16 cellular contexts compared by ENCODE assay signal in genomic region chr11:93744669-93745004, GRCh38. TPM values are rescaled to one million over a fixed set of nuclear protein-coding genes. Genes with fewer than 3 reads are reported as not detected.
DNase-seq lines count a peak whose midpoint lies in the region; TF ChIP-seq lines count a peak whose summit lies in the region.
"Had no signal": no experiment of that assay in that cellular context is flagged by ENCODE, and none has a peak within 500 bp of the region (broad histone marks: within the 10 kb centered on the region; RNA-seq: fewer than 3 reads in every experiment).

No MANE protein-coding gene starts in this region.

- H3K27ac Mint-ChIP-seq in T-helper 2 cell treated with Interferon-gamma antibody and Interleukin-4, amounts not matched to agents 5 μg/mL and 100 μg/mL, for 36 hours: no peak overlapping the region
- H3K27ac Mint-ChIP-seq in chondrocyte (ENCODE audit: unreplicated experiment): peak overlapping the region; percentile 0
- H3K27ac Mint-ChIP-seq: activated CD4-positive, alpha-beta memory T cell treated with anti-CD3 and anti-CD28 coated beads, Interleukin-2, amount 10 ng/mL, durations not matched to agents 7 days and 5 days; activated T-helper 1 cell treated with anti-CD3 and anti-CD28 coated beads, Interleukin-12 subunit alpha, Interleukin-12 subunit beta, Interleukin-2, Interleukin-4 antibody, amounts not matched to agents 30 ng/mL and 10 ng/mL and 1 ng/mL, durations not matched to agents 14 hours and 24 hours and 36 hours had no signal

- peak overlapping the region; percentile 36 for H3K9ac ChIP-seq in mesendoderm (ENCODE audit: low read length)
- H3K9ac ChIP-seq: KMS-11 had no signal

- no peak for DNase-seq in T-helper 2 cell treated with Interferon-gamma antibody and Interleukin-4, amounts not matched to agents 5 μg/mL and 100 μg/mL, for 36 hours (ENCODE audit: low spot score)
- no peak for DNase-seq in T-helper 2 cell
- no peak for DNase-seq in chondrocyte (ENCODE audit: low spot score)
- no peak for DNase-seq in mesendoderm
- no peak for DNase-seq in tibial artery
- DNase-seq in MG63: no peak
- no peak for DNase-seq in BE2C
- DNase-seq in SHP77 (lab: John Stamatoyannopoulos, UW): no peak
- DNase-seq: activated CD4-positive, alpha-beta memory T cell treated with anti-CD3 and anti-CD28 coated beads, Interleukin-2, amount 10 ng/mL, durations not matched to agents 7 days and 5 days; CD4-positive, CD25-positive, alpha-beta regulatory T cell; left lung; NCI-H1417; NCI-H2227 treated with DMSO at 0.1 percent for 48 hours had no signal

- no peak overlapping the region for H4K5ac ChIP-seq in mesendoderm (ENCODE audit: low read length)

- WGBS in mesendoderm (ENCODE audit: extremely low coverage, insufficient coverage, low lambda C conversion rate): no CpG with 5 or more reads among the region's 7 CpGs

- H3K4me1 Mint-ChIP-seq in T-helper 2 cell treated with Interferon-gamma antibody and Interleukin-4, amounts not matched to agents 5 μg/mL and 100 μg/mL, for 36 hours (ENCODE audit: low read depth): peaks cover 6% of the 10 kb centered on the region
- peaks cover 25% of the 10 kb centered on the region for H3K4me1 Mint-ChIP-seq in chondrocyte (ENCODE audit: low read depth)

- H3K4ac ChIP-seq in mesendoderm (ENCODE audit: low read depth, low read length): no peak overlapping the region

- no peak overlapping the region for H2BK5ac ChIP-seq in mesendoderm (ENCODE audit: low read length)

- H3K9me3 Mint-ChIP-seq in T-helper 2 cell treated with Interferon-gamma antibody and Interleukin-4, amounts not matched to agents 5 μg/mL and 100 μg/mL, for 36 hours: no peaks in the 10 kb centered on the region
- H3K9me3 Mint-ChIP-seq in chondrocyte (ENCODE audit: low read depth): no peaks in the 10 kb centered on the region
- H3K9me3 Mint-ChIP-seq: activated CD4-positive, alpha-beta memory T cell treated with anti-CD3 and anti-CD28 coated beads, Interleukin-2, amount 10 ng/mL, durations not matched to agents 7 days and 5 days; activated T-helper 1 cell treated with anti-CD3 and anti-CD28 coated beads, Interleukin-12 subunit alpha, Interleukin-12 subunit beta, Interleukin-2, Interleukin-4 antibody, amounts not matched to agents 30 ng/mL and 10 ng/mL and 1 ng/mL, durations not matched to agents 14 hours and 24 hours and 36 hours; CD4-positive, CD25-positive, alpha-beta regulatory T cell; natural killer cell treated with Interleukin-12 subunit alpha and Interleukin-12 subunit beta and Interleukin-15 and Interleukin-18, amount 100 ng/mL, for 72 hours had no signal

- H3K4me3 Mint-ChIP-seq in T-helper 2 cell treated with Interferon-gamma antibody and Interleukin-4, amounts not matched to agents 5 μg/mL and 100 μg/mL, for 36 hours: peak overlapping the region; percentile 8
- H3K4me3 Mint-ChIP-seq in chondrocyte (ENCODE audit: unreplicated experiment): no peak overlapping the region
- H3K4me3 Mint-ChIP-seq: activated CD4-positive, alpha-beta memory T cell treated with anti-CD3 and anti-CD28 coated beads, Interleukin-2, amount 10 ng/mL, durations not matched to agents 7 days and 5 days had no signal

- H2BK120ac ChIP-seq in mesendoderm (ENCODE audit: low read depth, low read length): no peak overlapping the region

- H3K36me3 ChIP-seq in mesendoderm (ENCODE audit: control insufficient read depth, insufficient read depth, low read length) (no peaks in the 10 kb centered on the region), tibial artery (peaks cover 0 to 8% (median 8%) of the 10 kb centered on the region in 3 donors), MG63 (peaks cover 16% of the 10 kb centered on the region), BE2C (peaks cover 14% of the 10 kb centered on the region)

- H3K27ac ChIP-seq in mesendoderm (ENCODE audit: low read depth, low read length) (peak overlapping the region; percentile 21), tibial artery (peak overlapping the region; percentile 51 to 64)
- H3K27ac ChIP-seq: KMS-11, left lung had no signal

- intact Hi-C loops in tibial artery (cut with DNase I; ENCODE audit: low total_unique reads): no loop called here

- no peaks in the 10 kb centered on the region for H3K27me3 ChIP-seq in mesendoderm (ENCODE audit: insufficient read depth, low read length, poor library complexity)
- H3K27me3 ChIP-seq in tibial artery: no peaks in the 10 kb centered on the region
- H3K27me3 ChIP-seq in MG63: no peaks in the 10 kb centered on the region
- H3K27me3 ChIP-seq in BE2C: no peaks in the 10 kb centered on the region
- H3K27me3 ChIP-seq: left lung had no signal

- H3K4me2 ChIP-seq in mesendoderm (ENCODE audit: low read length): no peak overlapping the region
- H3K4me2 ChIP-seq: KMS-11 had no signal

- H2AK5ac ChIP-seq in mesendoderm (ENCODE audit: low read length): no peak overlapping the region

- H3K79me1 ChIP-seq in mesendoderm (ENCODE audit: low read length): peaks cover 8% of the 10 kb centered on the region

- no peak for TF ChIP-seq CTCF in chondrocyte (IDR thresholded peaks at IDR 0.05)
- TF ChIP-seq CTCF in tibial artery (IDR thresholded peaks at IDR 0.05): no peak
- TF ChIP-seq CTCF in BE2C (IDR thresholded peaks at IDR 0.05; ENCODE audit: low read depth, low read length): no peak

- no peaks in the 10 kb centered on the region for H3K4me1 ChIP-seq in mesendoderm (ENCODE audit: control insufficient read depth, low read depth, low read length)
- H3K4me1 ChIP-seq in tibial artery: peaks cover 0 to 39% (median 18%) of the 10 kb centered on the region in 4 donors
- H3K4me1 ChIP-seq in BE2C: no peaks in the 10 kb centered on the region

- no peak overlapping the region for H4K8ac ChIP-seq in mesendoderm (ENCODE audit: low read depth, low read length)

- H3K23ac ChIP-seq in mesendoderm (ENCODE audit: low read length): no peak overlapping the region

- no peaks in the 10 kb centered on the region for H3K9me3 ChIP-seq in tibial artery
- H3K9me3 ChIP-seq in MG63: no peaks in the 10 kb centered on the region; the same call in 1 of the 2 replicates
- H3K9me3 ChIP-seq in BE2C: no peaks in the 10 kb centered on the region
- H3K9me3 ChIP-seq: left lung had no signal

- H3K56ac ChIP-seq in mesendoderm (ENCODE audit: low read length): peak overlapping the region; percentile 42

- no peak overlapping the region for H2BK15ac ChIP-seq in mesendoderm (replicated peaks; ENCODE audit: low read depth)

- H3K4me3 ChIP-seq in mesendoderm (ENCODE audit: low read length): no peak overlapping the region
- no peak overlapping the region for H3K4me3 ChIP-seq in tibial artery
- H3K4me3 ChIP-seq in MG63: no peak overlapping the region
- no peak overlapping the region for H3K4me3 ChIP-seq in BE2C (ENCODE audit: low read depth, low read length)
- H3K4me3 ChIP-seq: left lung had no signal

- peaks cover 30% of the 10 kb centered on the region for H3K36me3 Mint-ChIP-seq in T-helper 2 cell treated with Interferon-gamma antibody and Interleukin-4, amounts not matched to agents 5 μg/mL and 100 μg/mL, for 36 hours (ENCODE audit: low read depth)
- H3K36me3 Mint-ChIP-seq in chondrocyte (ENCODE audit: low read depth): peaks cover 8% of the 10 kb centered on the region

- peaks cover 23% of the 10 kb centered on the region for H3K79me2 ChIP-seq in mesendoderm (ENCODE audit: control insufficient read depth, insufficient read depth, low read length)

- H3K18ac ChIP-seq in mesendoderm (ENCODE audit: low read length): no peak overlapping the region

- H3K27me3 Mint-ChIP-seq in T-helper 2 cell treated with Interferon-gamma antibody and Interleukin-4, amounts not matched to agents 5 μg/mL and 100 μg/mL, for 36 hours (ENCODE audit: low read depth): no peaks in the 10 kb centered on the region
- no peaks in the 10 kb centered on the region for H3K27me3 Mint-ChIP-seq in chondrocyte (ENCODE audit: low read depth)
- H3K27me3 Mint-ChIP-seq: activated CD4-positive, alpha-beta memory T cell treated with anti-CD3 and anti-CD28 coated beads, Interleukin-2, amount 10 ng/mL, durations not matched to agents 7 days and 5 days; CD4-positive, CD25-positive, alpha-beta regulatory T cell; natural killer cell treated with Interleukin-12 subunit alpha and Interleukin-12 subunit beta and Interleukin-15 and Interleukin-18, amount 100 ng/mL, for 72 hours had no signal

RNA-seq across cellular contexts. Expression of gene C11orf54, which starts 3.2 kb away (rescaled TPM):
- total RNA-seq in chondrocyte: 11.6 to 20.5 TPM (median 13.3 TPM) in 3 replicates
- polyA plus RNA-seq in mesendoderm (2013, experiment 1 of 2): 7.6 TPM
- 8.1 TPM for polyA plus RNA-seq in mesendoderm (2013, experiment 2 of 2)
- total RNA-seq in MG63 (2014; rRNA removed; shearing (Covaris generic); ENCODE audit: low replicate concordance): 19.3 and 31.7 TPM in 2 replicates
- polyA plus RNA-seq in BE2C (2012; ENCODE audit: insufficient read depth, insufficient read length, low read depth): 27.2 TPM

RNA-seq across cellular contexts. Expression of gene TAF1D, which starts 3.3 kb away (rescaled TPM):
- 83.8 to 85.7 TPM (median 84.5 TPM) in 3 replicates for total RNA-seq in chondrocyte
- 238 TPM for polyA plus RNA-seq in mesendoderm (2013, experiment 1 of 2)
- 235 TPM for polyA plus RNA-seq in mesendoderm (2013, experiment 2 of 2)
- total RNA-seq in MG63 (2014; rRNA removed; shearing (Covaris generic); ENCODE audit: low replicate concordance): 92.0 and 171 TPM in 2 replicates
- 83.7 TPM for polyA plus RNA-seq in BE2C (2012; ENCODE audit: insufficient read depth, insufficient read length, low read depth)

RNA-seq across cellular contexts. Expression of gene MED17, which starts 39.4 kb away (rescaled TPM):
- 23.2 to 28.1 TPM (median 27.7 TPM) in 3 replicates for total RNA-seq in chondrocyte
- 22.5 TPM for polyA plus RNA-seq in mesendoderm (2013, experiment 1 of 2)
- 21.6 TPM for polyA plus RNA-seq in mesendoderm (2013, experiment 2 of 2)
- 27.1 and 33.3 TPM in 2 replicates for total RNA-seq in MG63 (2014; rRNA removed; shearing (Covaris generic); ENCODE audit: low replicate concordance)
- polyA plus RNA-seq in BE2C (2012; ENCODE audit: insufficient read depth, insufficient read length, low read depth): 27.8 TPM
